24 cellular contexts compared by ENCODE assay signal in genomic region chr4:112125416-112125815, GRCh38.
"Had no signal": no experiment of that assay in that cellular context is flagged by ENCODE, and none has a peak within 500 bp of the region (broad histone marks: within the 10 kb centered on the region; RNA-seq: fewer than 3 reads in every experiment).

No MANE protein-coding gene starts in this region.

- H3K4me1 Mint-ChIP-seq: mesothelial cell of epicardium had no signal

- H3K4me3 Mint-ChIP-seq: dendritic cell treated with granulocyte-macrophage colony-stimulating factor and Interleukin-4, amounts not matched to agents 40 ng/mL and 50 ng/mL, for 4 days; effector memory CD8-positive, alpha-beta T cell; endodermal cell; immature natural killer cell; mesothelial cell of epicardium; naive B cell; naive thymus-derived CD8-positive, alpha-beta T cell had no signal

- H3K27me3 ChIP-seq: esophagus squamous epithelium, gastroesophageal sphincter, heart left ventricle, hepatocyte had no signal

- H3K79me2 ChIP-seq: hepatocyte had no signal

- DNase-seq: effector CD8-positive, alpha-beta T cell; effector memory CD8-positive, alpha-beta T cell; endodermal cell; erythroblast; esophagus squamous epithelium; heart left ventricle; hypothalamus; immature natural killer cell; islet precursor cell; kidney; kidney glomerular epithelial cell; left colon; left ventricle myocardium superior; lower lobe of right lung; mesenchymal stem cell; mucosa of descending colon; naive B cell; naive thymus-derived CD8-positive, alpha-beta T cell had no signal

- H3K9me3 ChIP-seq: esophagus squamous epithelium, gastroesophageal sphincter, heart left ventricle, lower lobe of right lung, mucosa of descending colon had no signal

- H3K4me1 ChIP-seq: lower lobe of right lung had no signal

- H3K27me3 Mint-ChIP-seq: naive B cell had no signal

- H3K27ac ChIP-seq: coronary artery, epithelial cell of prostate, esophagus squamous epithelium, gastroesophageal sphincter, heart left ventricle, hepatocyte, lower lobe of right lung had no signal

- H2AFZ ChIP-seq: hepatocyte had no signal

- H3K36me3 ChIP-seq: esophagus squamous epithelium, gastroesophageal sphincter, heart left ventricle, lower lobe of right lung had no signal

- H3K9me3 Mint-ChIP-seq: dendritic cell treated with granulocyte-macrophage colony-stimulating factor and Interleukin-4, amounts not matched to agents 40 ng/mL and 50 ng/mL, for 4 days; effector memory CD8-positive, alpha-beta T cell; endodermal cell; immature natural killer cell; mesothelial cell of epicardium; naive B cell; naive thymus-derived CD8-positive, alpha-beta T cell had no signal

- H3K27ac Mint-ChIP-seq: dendritic cell treated with granulocyte-macrophage colony-stimulating factor and Interleukin-4, amounts not matched to agents 40 ng/mL and 50 ng/mL, for 4 days; effector memory CD8-positive, alpha-beta T cell; endodermal cell; immature natural killer cell; mesothelial cell of epicardium; naive thymus-derived CD8-positive, alpha-beta T cell had no signal

- H3K36me3 Mint-ChIP-seq: immature natural killer cell; mesothelial cell of epicardium; naive B cell; naive thymus-derived CD8-positive, alpha-beta T cell had no signal

- H3K4me2 ChIP-seq: hepatocyte had no signal

- H3K4me3 ChIP-seq: coronary artery, esophagus squamous epithelium, gastroesophageal sphincter, heart left ventricle, hepatocyte, lower lobe of right lung, mucosa of descending colon had no signal
